ENCODE assay signal across 1 cellular context in genomic region chr9:134014946-134015345, GRCh38.
TF ChIP-seq lines count a peak whose summit lies in the region.

No MANE protein-coding gene starts in this region.

TF ChIP-seq in GM23338, 12 proteins besides CTCF, POLR2A, EP300 and RAD21 (continued from another document):
- no peak for TF ChIP-seq ZNF114 (CRISPR knock-in tag; IDR thresholded peaks at IDR 0.05)
- no peak for TF ChIP-seq STAT1 (IDR thresholded peaks at IDR 0.05; ENCODE audit: unreplicated experiment)
- TF ChIP-seq ZNF462 (CRISPR knock-in tag; IDR thresholded peaks at IDR 0.05): no peak
- TF ChIP-seq ZNF331 (CRISPR knock-in tag; IDR thresholded peaks at IDR 0.05; ENCODE audit: low read depth): no peak
- TF ChIP-seq ETS1 (IDR thresholded peaks at IDR 0.05): no peak
